Comparison of ENCODE assay signal across 1 cellular context in the genomic region with DNA sequence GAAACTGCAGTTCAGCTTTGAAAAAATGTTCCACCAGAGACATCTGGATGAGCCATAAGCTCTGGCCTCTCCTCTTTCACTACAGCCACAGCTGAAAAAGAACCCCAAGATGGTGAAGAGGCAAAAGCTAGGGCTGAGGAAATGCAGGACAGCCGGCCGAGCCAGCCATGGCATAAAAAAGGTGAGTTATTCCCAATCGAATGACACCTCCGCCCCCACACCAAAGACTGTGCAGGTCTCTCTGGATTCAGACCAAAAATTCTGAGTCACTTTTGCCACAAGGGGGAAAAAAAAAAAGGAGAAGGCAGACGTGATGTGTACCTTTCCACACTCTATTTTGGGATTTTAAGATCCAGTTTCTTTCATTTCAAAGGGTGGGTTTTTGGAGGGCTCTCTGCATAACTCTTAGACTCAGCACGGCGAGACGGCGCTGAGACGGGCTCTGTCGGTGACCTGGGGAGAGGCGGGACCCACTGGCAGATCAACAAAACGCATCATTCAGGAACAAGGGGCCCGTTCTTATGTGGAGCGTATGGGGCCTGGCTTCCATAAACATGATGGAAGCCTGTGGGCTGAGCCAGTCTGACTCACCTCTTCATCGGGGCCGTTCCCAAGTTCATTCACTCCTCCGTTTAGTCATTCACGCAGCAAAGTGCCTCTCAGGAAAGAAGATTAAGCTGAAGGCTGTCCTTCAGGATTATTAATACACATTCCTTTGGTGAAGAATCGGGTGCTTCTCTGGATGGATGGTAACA.
TF ChIP-seq lines count a peak whose summit lies in the region.

No MANE protein-coding gene starts in this region.

TF ChIP-seq in HEK293, 187 proteins besides CTCF, POLR2A, EP300 and RAD21 (continued from another document):
- TF ChIP-seq, protein P1, sequence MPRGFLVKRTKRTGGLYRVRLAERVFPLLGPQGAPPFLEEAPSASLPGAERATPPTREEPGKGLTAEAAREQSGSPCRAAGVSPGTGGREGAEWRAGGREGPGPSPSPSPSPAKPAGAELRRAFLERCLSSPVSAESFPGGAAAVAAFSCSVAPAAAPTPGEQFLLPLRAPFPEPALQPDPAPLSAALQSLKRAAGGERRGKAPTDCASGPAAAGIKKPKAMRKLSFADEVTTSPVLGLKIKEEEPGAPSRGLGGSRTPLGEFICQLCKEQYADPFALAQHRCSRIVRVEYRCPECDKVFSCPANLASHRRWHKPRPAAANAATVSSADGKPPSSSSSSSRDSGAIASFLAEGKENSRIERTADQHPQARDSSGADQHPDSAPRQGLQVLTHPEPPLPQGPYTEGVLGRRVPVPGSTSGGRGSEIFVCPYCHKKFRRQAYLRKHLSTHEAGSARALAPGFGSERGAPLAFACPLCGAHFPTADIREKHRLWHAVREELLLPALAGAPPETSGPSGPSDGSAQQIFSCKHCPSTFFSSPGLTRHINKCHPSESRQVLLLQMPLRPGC (tag by site-specific recombination; IDR thresholded peaks at IDR 0.05): no peak
- TF ChIP-seq, protein P2, sequence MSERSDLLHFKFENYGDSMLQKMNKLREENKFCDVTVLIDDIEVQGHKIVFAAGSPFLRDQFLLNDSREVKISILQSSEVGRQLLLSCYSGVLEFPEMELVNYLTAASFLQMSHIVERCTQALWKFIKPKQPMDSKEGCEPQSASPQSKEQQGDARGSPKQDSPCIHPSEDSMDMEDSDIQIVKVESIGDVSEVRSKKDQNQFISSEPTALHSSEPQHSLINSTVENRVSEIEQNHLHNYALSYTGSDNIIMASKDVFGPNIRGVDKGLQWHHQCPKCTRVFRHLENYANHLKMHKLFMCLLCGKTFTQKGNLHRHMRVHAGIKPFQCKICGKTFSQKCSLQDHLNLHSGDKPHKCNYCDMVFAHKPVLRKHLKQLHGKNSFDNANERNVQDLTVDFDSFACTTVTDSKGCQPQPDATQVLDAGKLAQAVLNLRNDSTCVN (tag by site-specific recombination; optimal IDR thresholded peaks at IDR 0.05): no peak
- no peak for TF ChIP-seq ZNF133 (tag by site-specific recombination; IDR thresholded peaks at IDR 0.05)
- TF ChIP-seq, protein P3, sequence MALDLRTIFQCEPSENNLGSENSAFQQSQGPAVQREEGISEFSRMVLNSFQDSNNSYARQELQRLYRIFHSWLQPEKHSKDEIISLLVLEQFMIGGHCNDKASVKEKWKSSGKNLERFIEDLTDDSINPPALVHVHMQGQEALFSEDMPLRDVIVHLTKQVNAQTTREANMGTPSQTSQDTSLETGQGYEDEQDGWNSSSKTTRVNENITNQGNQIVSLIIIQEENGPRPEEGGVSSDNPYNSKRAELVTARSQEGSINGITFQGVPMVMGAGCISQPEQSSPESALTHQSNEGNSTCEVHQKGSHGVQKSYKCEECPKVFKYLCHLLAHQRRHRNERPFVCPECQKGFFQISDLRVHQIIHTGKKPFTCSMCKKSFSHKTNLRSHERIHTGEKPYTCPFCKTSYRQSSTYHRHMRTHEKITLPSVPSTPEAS (tag by site-specific recombination; IDR thresholded peaks at IDR 0.05): no peak
- no peak for TF ChIP-seq ZNF121 (tag by site-specific recombination; IDR thresholded peaks at IDR 0.05)
- no peak for TF ChIP-seq ATF2 (tag by site-specific recombination; IDR thresholded peaks at IDR 0.05; ENCODE audit: low read depth)
- TF ChIP-seq MYNN (tag by site-specific recombination; IDR thresholded peaks at IDR 0.05; ENCODE audit: borderline replicate concordance): no peak
- no peak for TF ChIP-seq ZSCAN23 (tag by site-specific recombination; IDR thresholded peaks at IDR 0.05)
- TF ChIP-seq ZFHX2 (tag by site-specific recombination; conservative IDR thresholded peaks at IDR 0.05): 0 out of 2 replicates have a peak, but pooled peaks have one; percentile 34
- no peak for TF ChIP-seq ZNF513 (tag by site-specific recombination; IDR thresholded peaks at IDR 0.05)
- no peak for TF ChIP-seq ZNF23 (tag by site-specific recombination; IDR thresholded peaks at IDR 0.05; ENCODE audit: borderline replicate concordance)
- TF ChIP-seq ZNF521 (tag by site-specific recombination; IDR thresholded peaks at IDR 0.05): no peak
- no peak for TF ChIP-seq ZNF423 (tag by site-specific recombination; IDR thresholded peaks at IDR 0.05)
- no peak for TF ChIP-seq ZNF548 (tag by site-specific recombination; IDR thresholded peaks at IDR 0.05)
- TF ChIP-seq ZNF707 (tag by site-specific recombination; IDR thresholded peaks at IDR 0.05): no peak
- TF ChIP-seq ZNF146 (tag by site-specific recombination; IDR thresholded peaks at IDR 0.05): no peak
- no peak for TF ChIP-seq ZNF747 (tag by site-specific recombination; IDR thresholded peaks at IDR 0.05)
- TF ChIP-seq ZNF140 (tag by site-specific recombination; IDR thresholded peaks at IDR 0.05): no peak
TF ChIP-seq in HEK293: peak in this region for 15.
